ENCODE assay signal across 1 cellular context in genomic region chr22:23520875-23521441, GRCh38.
TF ChIP-seq lines count a peak whose summit lies in the region.

No MANE protein-coding gene starts in this region.

TF ChIP-seq in HepG2, 621 proteins besides CTCF, POLR2A, EP300 and RAD21 (continued from another document and continues in another):
- TF ChIP-seq ZBTB33 (CRISPR knock-in tag; IDR thresholded peaks at IDR 0.05) (no peak), NR3C1 (CRISPR knock-in tag; IDR thresholded peaks at IDR 0.05) (no peak), FOXA3 (CRISPR knock-in tag; IDR thresholded peaks at IDR 0.05) (0 out of 2 replicates have a peak, but pooled peaks have one; percentile 17), SAP130 (CRISPR knock-in tag; IDR thresholded peaks at IDR 0.05; ENCODE audit: low read depth) (peak; percentile 9; the same call in 1 of the 2 replicates), ZNF503 (CRISPR knock-in tag; IDR thresholded peaks at IDR 0.05) (no peak), HES4 (CRISPR knock-in tag; IDR thresholded peaks at IDR 0.05; ENCODE audit: borderline replicate concordance) (peak; percentile 6; the same call in 1 of the 2 replicates), ELK4 (CRISPR knock-in tag; IDR thresholded peaks at IDR 0.05; ENCODE audit: borderline replicate concordance) (no peak), PBX3 (CRISPR knock-in tag; IDR thresholded peaks at IDR 0.05; ENCODE audit: borderline replicate concordance) (no peak), PATZ1 (CRISPR knock-in tag; IDR thresholded peaks at IDR 0.05) (no peak), ZBTB42 (CRISPR knock-in tag; IDR thresholded peaks at IDR 0.05) (no peak), SOX5 (CRISPR knock-in tag; IDR thresholded peaks at IDR 0.05; ENCODE audit: borderline replicate concordance) (0 out of 2 replicates have a peak, but pooled peaks have one; percentile 10), PHF21A (CRISPR knock-in tag; IDR thresholded peaks at IDR 0.05) (peak; percentile 15; the same call in 1 of the 2 replicates), PRDM4 (CRISPR knock-in tag; IDR thresholded peaks at IDR 0.05; ENCODE audit: borderline replicate concordance) (no peak), CHCHD3 (CRISPR knock-in tag; IDR thresholded peaks at IDR 0.05) (no peak), EZH2 (conservative IDR thresholded peaks at IDR 0.05; ENCODE audit: low read depth, low read length) (no peak), SMC3 (IDR thresholded peaks at IDR 0.05; ENCODE audit: low read length) (no peak), ZNF264 (CRISPR knock-in tag; IDR thresholded peaks at IDR 0.05) (no peak), PAF1 (CRISPR knock-in tag; IDR thresholded peaks at IDR 0.05) (no peak), ZNF337 (CRISPR knock-in tag; IDR thresholded peaks at IDR 0.05; ENCODE audit: borderline replicate concordance, low read depth) (no peak), KAT8 (CRISPR knock-in tag; IDR thresholded peaks at IDR 0.05) (no peak), ZFP37 (CRISPR knock-in tag; IDR thresholded peaks at IDR 0.05; ENCODE audit: borderline replicate concordance) (peak; percentile 43; the same call in 1 of the 2 replicates), ZNF512 (CRISPR knock-in tag; IDR thresholded peaks at IDR 0.05) (no peak), HOXA3 (CRISPR knock-in tag; IDR thresholded peaks at IDR 0.05) (peak; percentile 50), HNRNPLL (IDR thresholded peaks at IDR 0.05; ENCODE audit: low read depth, low read length, poor library complexity, severe bottlenecking) (no peak), SIN3B (IDR thresholded peaks at IDR 0.05; ENCODE audit: low read length) (no peak), SRY (CRISPR knock-in tag; IDR thresholded peaks at IDR 0.05) (0 out of 2 replicates have a peak, but pooled peaks have one; percentile 28), ZNF281 (CRISPR knock-in tag; IDR thresholded peaks at IDR 0.05; ENCODE audit: borderline replicate concordance) (no peak), TRIM24 (CRISPR knock-in tag; IDR thresholded peaks at IDR 0.05) (no peak), MTERF4 (CRISPR knock-in tag; IDR thresholded peaks at IDR 0.05) (0 out of 2 replicates have a peak, but pooled peaks have one; percentile 13), PRMT3 (CRISPR knock-in tag; IDR thresholded peaks at IDR 0.05; ENCODE audit: borderline replicate concordance, low read depth) (no peak), TFDP2 (CRISPR knock-in tag; IDR thresholded peaks at IDR 0.05) (no peak; the same call in 1 of the 2 replicates), ZFY (CRISPR knock-in tag; IDR thresholded peaks at IDR 0.05) (peak; percentile 64), ETV6 (CRISPR knock-in tag; conservative IDR thresholded peaks at IDR 0.05) (no peak), SP5 (CRISPR knock-in tag; IDR thresholded peaks at IDR 0.05; ENCODE audit: borderline replicate concordance, low read depth) (no peak), HNF4G (IDR thresholded peaks at IDR 0.05; ENCODE audit: borderline replicate concordance, low read depth, low read length) (peak; percentile 47), HNF4G (CRISPR knock-in tag; IDR thresholded peaks at IDR 0.05; ENCODE audit: borderline replicate concordance, low read depth) (no peak), THYN1 (CRISPR knock-in tag; IDR thresholded peaks at IDR 0.05; ENCODE audit: borderline replicate concordance, low read depth) (no peak), ZIK1 (CRISPR knock-in tag; IDR thresholded peaks at IDR 0.05; ENCODE audit: borderline replicate concordance, low read depth) (no peak), ZSCAN12 (CRISPR knock-in tag; IDR thresholded peaks at IDR 0.05) (no peak)
